Comparison of ENCODE assay signal across 2 cellular contexts in the genomic region with DNA sequence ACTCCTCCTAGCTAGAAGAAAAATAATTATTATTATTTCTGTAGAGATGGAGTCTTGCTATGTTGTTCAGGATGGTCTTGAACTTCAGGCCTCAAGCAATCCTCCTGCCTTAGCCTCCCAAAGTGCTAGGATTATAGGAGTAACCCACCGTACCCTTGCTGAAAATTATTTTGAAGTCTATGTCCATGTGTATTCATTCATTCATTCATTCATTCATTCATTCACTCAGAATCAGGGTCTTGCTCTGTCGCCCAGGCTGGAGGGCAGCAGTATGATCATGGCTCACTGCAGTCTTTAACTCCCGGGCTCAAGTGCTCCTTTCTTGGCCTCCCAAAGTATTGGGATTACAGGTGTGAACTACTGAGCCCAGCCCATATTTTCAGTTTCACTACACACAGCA.
TF ChIP-seq lines count a peak whose summit lies in the region.

No MANE protein-coding gene starts in this region.

TF ChIP-seq in WTC11, 78 proteins besides CTCF, POLR2A, EP300 and RAD21:
- TF ChIP-seq ZNF219 (CRISPR knock-in tag; IDR thresholded peaks at IDR 0.05; ENCODE audit: borderline replicate concordance), result no peak
- 0 out of 2 replicates have a peak, but pooled peaks have one; percentile 32 for TF ChIP-seq ZNF121 (CRISPR knock-in tag; IDR thresholded peaks at IDR 0.05)
- no peak for TF ChIP-seq GABPB1 (CRISPR knock-in tag; IDR thresholded peaks at IDR 0.05)

TF ChIP-seq in K562, 482 proteins besides CTCF, POLR2A, EP300 and RAD21:
- TF ChIP-seq SRSF3 (IDR thresholded peaks at IDR 0.05; ENCODE audit: insufficient read depth, low read length) (no peak), ZNF24 (IDR thresholded peaks at IDR 0.05) (peak; percentile 95), MBD2 (IDR thresholded peaks at IDR 0.05; ENCODE audit: borderline replicate concordance, low read depth) (no peak), ZNF121 (CRISPR knock-in tag; conservative IDR thresholded peaks at IDR 0.05) (peak; percentile 37)
- TF ChIP-seq, protein P1, sequence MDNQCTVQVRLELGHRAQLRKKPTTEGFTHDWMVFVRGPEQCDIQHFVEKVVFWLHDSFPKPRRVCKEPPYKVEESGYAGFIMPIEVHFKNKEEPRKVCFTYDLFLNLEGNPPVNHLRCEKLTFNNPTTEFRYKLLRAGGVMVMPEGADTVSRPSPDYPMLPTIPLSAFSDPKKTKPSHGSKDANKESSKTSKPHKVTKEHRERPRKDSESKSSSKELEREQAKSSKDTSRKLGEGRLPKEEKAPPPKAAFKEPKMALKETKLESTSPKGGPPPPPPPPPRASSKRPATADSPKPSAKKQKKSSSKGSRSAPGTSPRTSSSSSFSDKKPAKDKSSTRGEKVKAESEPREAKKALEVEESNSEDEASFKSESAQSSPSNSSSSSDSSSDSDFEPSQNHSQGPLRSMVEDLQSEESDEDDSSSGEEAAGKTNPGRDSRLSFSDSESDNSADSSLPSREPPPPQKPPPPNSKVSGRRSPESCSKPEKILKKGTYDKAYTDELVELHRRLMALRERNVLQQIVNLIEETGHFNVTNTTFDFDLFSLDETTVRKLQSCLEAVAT (IDR thresholded peaks at IDR 0.05), result no peak
